8 cellular contexts compared by ENCODE assay signal in the genomic region with DNA sequence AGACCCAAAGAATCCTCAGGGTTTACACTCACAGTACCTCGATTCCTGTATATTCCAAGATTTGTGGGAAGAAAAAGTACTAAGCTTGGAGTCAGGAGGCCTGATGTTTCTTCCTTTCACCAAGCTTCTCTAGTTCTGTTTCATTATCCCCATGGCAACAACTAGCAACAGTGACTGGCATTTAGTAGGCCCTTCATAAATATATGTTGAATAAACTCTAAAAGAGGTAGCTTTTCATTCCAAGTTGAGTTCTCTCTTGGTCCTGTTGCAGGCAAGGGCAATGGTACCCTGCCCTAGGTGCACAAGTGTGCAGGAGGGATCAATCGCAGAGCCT. TPM values are rescaled to one million over a fixed set of nuclear protein-coding genes. Genes with fewer than 3 reads are reported as not detected.
DNase-seq lines count a peak whose midpoint lies in the region; ATAC-seq and TF ChIP-seq lines count a peak whose summit lies in the region.

No MANE protein-coding gene starts in this region.

- peak overlapping the region; percentile 100 for H3K27ac Mint-ChIP-seq in endothelial cell (ENCODE audit: unreplicated experiment)
- peak overlapping the region; percentile 90 to 97 (median 97) for H3K27ac Mint-ChIP-seq in nephron

- peak overlapping the region; percentile 96 for H3K4me3 Mint-ChIP-seq in endothelial cell (ENCODE audit: unreplicated experiment)
- peak overlapping the region; percentile 87 to 89 (median 89) for H3K4me3 Mint-ChIP-seq in nephron

- peak overlapping the region; percentile 98 for H3K4me3 ChIP-seq in cardiac muscle cell

- POLR2A ChIA-PET in RWPE1 (lab: Yijun Ruan, JAX; ENCODE audit: low non-redundant PET) = interaction anchor here (2.0 kb wide), 1 partner anchor 15 kb away, joined by 11 read pairs; the partner anchor contains the start of gene ATP5MC1

- TF ChIP-seq CTCF in cardiac muscle cell (IDR thresholded peaks at IDR 0.05; ENCODE audit: low read depth, low read length) = no peak
- no peak for TF ChIP-seq CTCF in RWPE1 (conservative IDR thresholded peaks at IDR 0.05; ENCODE audit: low read depth)
- TF ChIP-seq CTCF in endothelial cell (IDR thresholded peaks at IDR 0.05; ENCODE audit: unreplicated experiment) = no peak
- TF ChIP-seq CTCF in nephron (IDR thresholded peaks at IDR 0.05; ENCODE audit: unreplicated experiment in 3 of 3) = no peak

- H3K9me3 Mint-ChIP-seq in endothelial cell (ENCODE audit: unreplicated experiment) (no peaks in the 10 kb centered on the region), nephron (no peaks in the 10 kb centered on the region)

- H3K36me3 ChIP-seq in cardiac muscle cell = peaks cover 1% of the 10 kb centered on the region

- intact Hi-C loops in left ventricle myocardium superior (cut with micrococcal nuclease) = no loop called here

- H3K4me1 ChIP-seq in cardiac muscle cell (ENCODE audit: low read depth) = peaks cover 14% of the 10 kb centered on the region

- peaks cover 1% of the 10 kb centered on the region for H3K27me3 Mint-ChIP-seq in endothelial cell (ENCODE audit: unreplicated experiment)
- no peaks in the 10 kb centered on the region for H3K27me3 Mint-ChIP-seq in nephron (ENCODE audit: low read depth)

- peaks cover 25% of the 10 kb centered on the region for H3K36me3 Mint-ChIP-seq in endothelial cell (ENCODE audit: low read depth, unreplicated experiment)
- peaks cover 17% of the 10 kb centered on the region for H3K36me3 Mint-ChIP-seq in nephron (ENCODE audit: low read depth)

- peak overlapping the region; percentile 95 for H3K27ac ChIP-seq in cardiac muscle cell
- peak overlapping the region; percentile 95 for H3K27ac ChIP-seq in RWPE1

- H3K9me3 ChIP-seq in cardiac muscle cell (ENCODE audit: low read depth) = no peaks in the 10 kb centered on the region

- H3K4me1 Mint-ChIP-seq in endothelial cell (ENCODE audit: unreplicated experiment) (peaks cover 25% of the 10 kb centered on the region), nephron (peaks cover 46% of the 10 kb centered on the region)

- ATAC-seq in left ventricle myocardium superior (no peak), GM21737 (IDR thresholded peaks at IDR 0.05; ENCODE audit: unreplicated experiment) (no peak), GM19023 (IDR thresholded peaks at IDR 0.05; ENCODE audit: unreplicated experiment) (no peak)

- peak in 1 of 2 donors; percentile 63 for DNase-seq in cardiac muscle cell (ENCODE audit: low read depth in 1 of 2, low spot score in 1 of 2)
- no peak for DNase-seq in left ventricle myocardium superior
- peak; percentile 44 for DNase-seq in RWPE1 (ENCODE audit: low spot score)
- DNase-seq in endothelial cell (ENCODE audit: low spot score) = no peak
- DNase-seq in ecto neural progenitor cell (ENCODE audit: low spot score) = no peak

- CTCF ChIA-PET in RWPE1 (lab: Yijun Ruan, JAX) = interaction anchor here (0.6 to 0.9 kb wide), 4 partner anchors 23 to 170 kb away, joined by 4 to 7 read pairs (median 4); no protein-coding TSS in a partner anchor

- no peaks in the 10 kb centered on the region for H3K27me3 ChIP-seq in cardiac muscle cell

RNA-seq across cellular contexts. Expression of gene UBE2Z, which starts 0.5 kb away (rescaled TPM):
- total RNA-seq in cardiac muscle cell (52.7 and 54.1 TPM in 2 replicates), left ventricle myocardium superior (35.5 TPM), endothelial cell (ENCODE audit: unreplicated experiment) (81.8 TPM)
- polyA plus RNA-seq in cardiac muscle cell = 61.7 and 64.2 TPM in 2 replicates

RNA-seq across cellular contexts. Expression of gene ATP5MC1, which starts 15.1 kb away (rescaled TPM):
- total RNA-seq in cardiac muscle cell (160 and 303 TPM in 2 replicates), left ventricle myocardium superior (513 TPM), endothelial cell (ENCODE audit: unreplicated experiment) (36.7 TPM)
- polyA plus RNA-seq in cardiac muscle cell = 455 and 810 TPM in 2 replicates

RNA-seq across cellular contexts. Expression of gene SNF8, which starts 37.0 kb away (rescaled TPM):
- 114 and 187 TPM in 2 replicates for total RNA-seq in cardiac muscle cell
- 132 and 315 TPM in 2 replicates for polyA plus RNA-seq in cardiac muscle cell
- total RNA-seq in left ventricle myocardium superior = 109 TPM
- total RNA-seq in endothelial cell (ENCODE audit: unreplicated experiment) = 149 TPM
